In the genomic region with DNA sequence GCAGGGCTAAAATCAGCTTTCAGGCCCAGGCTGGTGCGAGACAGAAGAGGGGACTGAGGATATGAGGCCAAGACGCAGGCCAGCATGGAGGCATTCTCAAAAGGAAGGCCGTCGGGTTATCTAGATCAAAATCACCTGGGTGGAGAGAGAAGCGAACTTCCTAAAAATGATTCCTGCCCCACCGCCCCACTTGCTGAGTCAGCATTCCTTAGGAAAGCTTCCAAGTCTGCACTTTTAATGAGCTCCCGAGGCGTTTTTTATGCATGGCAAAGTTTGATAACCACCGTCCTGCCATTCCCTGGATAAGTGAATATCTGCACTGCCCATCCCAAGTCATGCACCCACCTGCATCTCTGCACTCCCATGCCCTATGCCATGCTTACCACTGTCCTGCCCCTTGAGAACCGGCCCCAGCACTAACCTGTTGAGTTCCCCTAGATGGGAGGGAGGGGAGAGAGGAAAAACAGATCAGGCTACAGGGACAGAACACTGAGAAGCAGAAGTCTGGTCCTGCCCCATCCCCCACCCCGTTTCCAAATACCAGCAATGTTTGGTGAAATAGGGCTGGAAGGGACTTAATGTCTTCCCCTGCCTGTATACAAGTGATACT, we compare ENCODE assay signal across 27 cellular contexts. TPM values are rescaled to one million over a fixed set of nuclear protein-coding genes. Genes with fewer than 3 reads are reported as not detected.
"Had no signal": no experiment of that assay in that cellular context is flagged by ENCODE, and none has a peak within 500 bp of the region (broad histone marks: within the 10 kb centered on the region; RNA-seq: fewer than 3 reads in every experiment).

No MANE protein-coding gene starts in this region.

- H3K4me3 Mint-ChIP-seq: dendritic cell treated with granulocyte-macrophage colony-stimulating factor and Interleukin-4, amounts not matched to agents 40 ng/mL and 50 ng/mL, for 4 days; immature natural killer cell; naive thymus-derived CD8-positive, alpha-beta T cell; nephron progenitor cell; stimulated activated naive CD8-positive, alpha-beta T cell treated with anti-CD3 and anti-CD28 coated beads, Interleukin-15, amount 100 ng/mL, for 72 hours had no signal

- H3K27ac ChIP-seq: colonic mucosa, esophagus squamous epithelium, lower lobe of right lung, ovary, psoas muscle, skin epidermis, spleen, suprapubic skin, transverse colon, vagina had no signal

- H3K27ac Mint-ChIP-seq: dendritic cell treated with granulocyte-macrophage colony-stimulating factor and Interleukin-4, amounts not matched to agents 40 ng/mL and 50 ng/mL, for 4 days; immature natural killer cell; nephron progenitor cell; stimulated activated naive CD8-positive, alpha-beta T cell treated with anti-CD3 and anti-CD28 coated beads, Interleukin-15, amount 100 ng/mL, for 72 hours had no signal

- DNase-seq: colonic mucosa; effector CD8-positive, alpha-beta T cell; esophagus squamous epithelium; hypothalamus; immature natural killer cell; left ventricle myocardium superior; lower lobe of right lung; naive thymus-derived CD8-positive, alpha-beta T cell; nephron progenitor cell; occipital lobe; ovary; posterior cingulate gyrus; psoas muscle; right cardiac atrium; spleen; stimulated activated CD4-positive, alpha-beta T cell treated with anti-CD3 and anti-CD28 coated beads, Interleukin-4, amount 100 ng/mL, for 1 hour; stimulated activated CD8-positive, alpha-beta memory T cell treated with anti-CD3 and anti-CD28 coated beads, Interleukin-4, amount 100 ng/mL, for 48 hours; stimulated activated naive CD4-positive, alpha-beta T cell; stimulated activated naive CD8-positive, alpha-beta T cell treated with anti-CD3 and anti-CD28 coated beads, Interleukin-15, amount 100 ng/mL, for 72 hours; transverse colon had no signal

- H3K4me3 ChIP-seq: colonic mucosa, esophagus squamous epithelium, lower lobe of right lung, ovary, psoas muscle, skin epidermis, spleen, suprapubic skin, transverse colon, vagina had no signal

- H3K36me3 ChIP-seq: colonic mucosa, esophagus squamous epithelium, lower lobe of right lung, ovary, spleen, suprapubic skin, transverse colon, vagina had no signal

- H3K36me3 Mint-ChIP-seq: immature natural killer cell; naive thymus-derived CD8-positive, alpha-beta T cell had no signal

- H3K4me1 ChIP-seq: colonic mucosa, psoas muscle had no signal

- H3K9me3 ChIP-seq: colonic mucosa, esophagus squamous epithelium, lower lobe of right lung, ovary, psoas muscle, spleen, suprapubic skin, transverse colon, vagina had no signal

- H3K27me3 ChIP-seq: ovary, vagina had no signal

- ATAC-seq: left ventricle myocardium superior; lower lobe of right lung; naive thymus-derived CD8-positive, alpha-beta T cell; psoas muscle; right cardiac atrium; stimulated activated naive CD8-positive, alpha-beta T cell treated with anti-CD3 and anti-CD28 coated beads, Interleukin-15, amount 100 ng/mL, for 72 hours had no signal

- FAIRE-seq: endothelial cell of umbilical vein, frontal cortex, keratinocyte had no signal

- H3K9me3 Mint-ChIP-seq: dendritic cell treated with granulocyte-macrophage colony-stimulating factor and Interleukin-4, amounts not matched to agents 40 ng/mL and 50 ng/mL, for 4 days; nephron progenitor cell; stimulated activated naive CD8-positive, alpha-beta T cell treated with anti-CD3 and anti-CD28 coated beads, Interleukin-15, amount 100 ng/mL, for 72 hours had no signal

- H3K4me1 Mint-ChIP-seq: nephron progenitor cell; stimulated activated naive CD8-positive, alpha-beta T cell treated with anti-CD3 and anti-CD28 coated beads, Interleukin-15, amount 100 ng/mL, for 72 hours had no signal

RNA-seq across cellular contexts. Expression of a gene that starts 1.6 kb away (rescaled TPM):
- total RNA-seq: naive thymus-derived CD8-positive, alpha-beta T cell had no signal
- polyA plus RNA-seq: immature natural killer cell; naive thymus-derived CD8-positive, alpha-beta T cell had no signal
